8 cellular contexts compared by ENCODE assay signal in genomic region chr11:68099474-68100405, GRCh38. TPM values are rescaled to one million over a fixed set of nuclear protein-coding genes. Genes with fewer than 3 reads are reported as not detected.
DNase-seq lines count a peak whose midpoint lies in the region; ATAC-seq and TF ChIP-seq lines count a peak whose summit lies in the region.

No MANE protein-coding gene starts in this region.

- TF ChIP-seq CTCF in left ventricle myocardium inferior (IDR thresholded peaks at IDR 0.05; ENCODE audit: borderline replicate concordance): no peak

- peak; percentile 86 for ATAC-seq in stimulated activated naive CD8-positive, alpha-beta T cell treated with anti-CD3 and anti-CD28 coated beads, Interleukin-15, Interleukin-2, amounts not matched to agents 100 U/mL and 50 U/mL, for 24 hours
- ATAC-seq in HG02642 (IDR thresholded peaks at IDR 0.05; ENCODE audit: poor library complexity, unreplicated experiment): no peak

- peaks cover 0 to 2% (median 0%) of the 10 kb centered on the region in 3 donors for H3K36me3 Mint-ChIP-seq in CD8-positive, alpha-beta memory T cell

- H3K36me3 ChIP-seq in CD8-positive, alpha-beta memory T cell (ENCODE audit: insufficient read depth, low read length): no peaks in the 10 kb centered on the region
- H3K36me3 ChIP-seq in left ventricle myocardium inferior: no peaks in the 10 kb centered on the region

- no peaks in the 10 kb centered on the region for H3K9me3 Mint-ChIP-seq in CD8-positive, alpha-beta memory T cell

- no peaks in the 10 kb centered on the region for H3K27me3 ChIP-seq in CD8-positive, alpha-beta memory T cell (ENCODE audit: insufficient read depth, low read length, poor library complexity, severe bottlenecking)
- no peaks in the 10 kb centered on the region for H3K27me3 ChIP-seq in left ventricle myocardium inferior (ENCODE audit: low read depth)

- peak overlapping the region; percentile 17 for H3K27ac ChIP-seq in CD8-positive, alpha-beta memory T cell (ENCODE audit: low read depth, low read length)
- H3K27ac ChIP-seq in left ventricle myocardium inferior (replicated peaks): peak overlapping the region; percentile 38

- H3K27me3 Mint-ChIP-seq in CD8-positive, alpha-beta memory T cell: no peaks in the 10 kb centered on the region

- H3K4me3 ChIP-seq in CD8-positive, alpha-beta memory T cell (ENCODE audit: low read length): peak overlapping the region; percentile 18
- H3K4me3 ChIP-seq in left ventricle myocardium inferior: peak overlapping the region; percentile 3

- H3K9me3 ChIP-seq in CD8-positive, alpha-beta memory T cell (ENCODE audit: low read length): no peaks in the 10 kb centered on the region
- no peaks in the 10 kb centered on the region for H3K9me3 ChIP-seq in left ventricle myocardium inferior (replicated peaks)

- CTCF ChIA-PET in CD8-positive, alpha-beta memory T cell (lab: Charles Lee): interaction anchor here (1.3 kb wide), 1 partner anchor 12 kb away, joined by 3 read pairs; no protein-coding TSS in a partner anchor

- POLR2A ChIA-PET in CD8-positive, alpha-beta memory T cell (lab: Charles Lee): no interaction called here

- peaks cover 9% of the 10 kb centered on the region for H3K4me1 ChIP-seq in CD8-positive, alpha-beta memory T cell (ENCODE audit: insufficient read depth, low read length)
- H3K4me1 ChIP-seq in left ventricle myocardium inferior: peaks cover 36% of the 10 kb centered on the region

- peak overlapping the region in 4 of 7 donors; percentile 19 to 53 (median 30) for H3K4me3 Mint-ChIP-seq in CD8-positive, alpha-beta memory T cell

- peak overlapping the region in 3 of 8 donors; percentile 38 to 65 (median 56) for H3K27ac Mint-ChIP-seq in CD8-positive, alpha-beta memory T cell

- DNase-seq in CD8-positive, alpha-beta memory T cell: peak in 1 of 5 donors; percentile 64
- DNase-seq in HuH-7.5 (ENCODE audit: low spot score): peak; percentile 72
- peak; percentile 23 for DNase-seq in activated CD4-positive, alpha-beta T cell treated with anti-CD3 and anti-CD28 coated beads, Interleukin-2, amount 50 U/mL, for 1 hour
- DNase-seq in left ventricle myocardium inferior: no peak
- DNase-seq in stimulated activated naive CD8-positive, alpha-beta T cell treated with anti-CD3 and anti-CD28 coated beads, Interleukin-15, Interleukin-2, amounts not matched to agents 100 U/mL and 50 U/mL, for 24 hours: peak; percentile 62
- DNase-seq in NCI-H2171 treated with DMSO at 0.1 percent for 48 hours (lab: John Stamatoyannopoulos, UW): no peak
- no peak for DNase-seq in middle frontal gyrus (ENCODE audit: extremely low spot score, low spot score)

- H3K4me1 Mint-ChIP-seq in CD8-positive, alpha-beta memory T cell: peaks cover 10 to 13% (median 12%) of the 10 kb centered on the region in 3 donors

- intact Hi-C loops in left ventricle myocardium inferior (cut with micrococcal nuclease): no loop called here

RNA-seq across cellular contexts. Expression of gene CHKA, which starts 21.4 kb away (rescaled TPM):
- 10 to 100 TPM; 11.6 to 14.0 TPM for total RNA-seq in CD8-positive, alpha-beta memory T cell
- polyA plus RNA-seq in CD8-positive, alpha-beta memory T cell: 3.1 TPM
- 8.7 TPM for total RNA-seq in left ventricle myocardium inferior

Comparison
In these comparisons a context has a peak if more than half of its experiments do, and no peak if none do; other contexts are left out.
1. DNase-seq: peak in HuH-7.5 (single experiment), activated CD4-positive, alpha-beta T cell treated with anti-CD3 and anti-CD28 coated beads, Interleukin-2, amount 50 U/mL, for 1 hour (single experiment) and stimulated activated naive CD8-positive, alpha-beta T cell treated with anti-CD3 and anti-CD28 coated beads, Interleukin-15, Interleukin-2, amounts not matched to agents 100 U/mL and 50 U/mL, for 24 hours (single experiment); none in left ventricle myocardium inferior (single experiment), NCI-H2171 treated with DMSO at 0.1 percent for 48 hours (single experiment) and middle frontal gyrus (single experiment).